18 cellular contexts compared by ENCODE assay signal in genomic region chr17:2780931-2781454, GRCh38. TPM values are rescaled to one million over a fixed set of nuclear protein-coding genes. Genes with fewer than 3 reads are reported as not detected.
DNase-seq lines count a peak whose midpoint lies in the region; TF ChIP-seq lines count a peak whose summit lies in the region.
"Had no signal": no experiment of that assay in that cellular context is flagged by ENCODE, and none has a peak within 500 bp of the region (broad histone marks: within the 10 kb centered on the region; RNA-seq: fewer than 3 reads in every experiment).

No MANE protein-coding gene starts in this region.

- no peaks in the 10 kb centered on the region for H3K79me2 ChIP-seq in osteoblast (ENCODE audit: insufficient read depth, low read length)

- CTCF ChIA-PET in HEK293 (lab: Yijun Ruan, JAX) = no interaction called here

- POLR2A ChIA-PET in HEK293 (lab: Yijun Ruan, JAX) = no interaction called here

- H3K4me2 ChIP-seq in osteoblast (ENCODE audit: insufficient read depth, low read length) = no peak overlapping the region

- TF ChIP-seq CTCF in HEK293 (tag by site-specific recombination; IDR thresholded peaks at IDR 0.05) (no peak), osteoblast (IDR thresholded peaks at IDR 0.05; ENCODE audit: extremely low read depth, low read depth, low read length) (no peak)

- H2AFZ ChIP-seq in osteoblast (ENCODE audit: low read length) = no peak overlapping the region

- H3K4me1 ChIP-seq in HEK293 (ENCODE audit: control insufficient read depth, insufficient read depth, low read length) (0 out of 2 replicates have a peak, but pooled peaks cover 3% of the 10 kb centered on the region), osteoblast (ENCODE audit: insufficient read depth, low read length) (no peaks in the 10 kb centered on the region)

- no peak overlapping the region for H3K27ac ChIP-seq in HEK293 (ENCODE audit: extremely low read depth, low read depth, low read length)
- H3K27ac ChIP-seq in osteoblast (ENCODE audit: low read depth, low read length) = no peak overlapping the region
- H3K27ac ChIP-seq: BLaER1 treated with 17β-estradiol and CSF1 and Interleukin-3, amounts not matched to agents 10 nM and 100 nM had no signal

- no peaks in the 10 kb centered on the region for H4K20me1 ChIP-seq in osteoblast (ENCODE audit: insufficient read depth, low read length)

- peak; percentile 87 to 91 for DNase-seq in cerebellar nuclear complex (lab: John Stamatoyannopoulos, UW)
- DNase-seq in islet precursor cell = peak; percentile 52
- peak; percentile 58 for DNase-seq in osteoblast (ENCODE audit: insufficient read length, low spot score, missing footprints)
- DNase-seq in mucosa of gallbladder (ENCODE audit: low spot score) = no peak
- DNase-seq in NCI-H82 (lab: John Stamatoyannopoulos, UW) = no peak
- DNase-seq in stimulated activated naive CD4-positive, alpha-beta T cell treated with Interleukin-2 at 50 U/mL for 16 hours (lab: John Stamatoyannopoulos, UW) = no peak
- DNase-seq: CD8-positive, alpha-beta T cell; COR-L47; DMS 273 treated with DMSO at 0.1 percent for 48 hours; DMS53; DND-41; EL; GOT3; H9 had no signal

- H3K4me3 ChIP-seq in HEK293 (ENCODE audit: low read depth, low read length) (no peak overlapping the region), osteoblast (ENCODE audit: insufficient read depth, low read length) (no peak overlapping the region)
- H3K4me3 ChIP-seq: BLaER1 treated with 17β-estradiol and CSF1 and Interleukin-3, amounts not matched to agents 10 nM and 100 nM had no signal

- H3K9me3 ChIP-seq in HEK293 (ENCODE audit: control insufficient read depth, insufficient read depth, low read depth, low read length) (no peaks in the 10 kb centered on the region), osteoblast (ENCODE audit: low read depth, low read length) (no peaks in the 10 kb centered on the region)

- peaks cover 19% of the 10 kb centered on the region for H3K27me3 ChIP-seq in osteoblast (ENCODE audit: insufficient read depth, low read length)

- H3K36me3 ChIP-seq in HEK293 (ENCODE audit: control insufficient read depth in 2 of 2, insufficient read depth in 1 of 2, low read length in 2 of 2) (no peaks in the 10 kb centered on the region), osteoblast (ENCODE audit: insufficient read depth, low read length) (no peaks in the 10 kb centered on the region)
- H3K36me3 ChIP-seq: BLaER1 treated with 17β-estradiol and CSF1 and Interleukin-3, amounts not matched to agents 10 nM and 100 nM had no signal

TF ChIP-seq in HEK293, 187 proteins besides CTCF, POLR2A, EP300 and RAD21:
- no peak for TF ChIP-seq ZNF473 (tag by site-specific recombination; IDR thresholded peaks at IDR 0.05)
- TF ChIP-seq ZNF600 (tag by site-specific recombination; IDR thresholded peaks at IDR 0.05) = 0 out of 2 replicates have a peak, but pooled peaks have one; percentile 10

RNA-seq across cellular contexts. Expression of gene RAP1GAP2, which starts 15.2 kb away (rescaled TPM):
- total RNA-seq in osteoblast (2.7 and 2.9 TPM in 2 replicates), mucosa of gallbladder (32.8 TPM)

RNA-seq across cellular contexts. Expression of gene CCDC92B, which starts 31.5 kb away (rescaled TPM):
- total RNA-seq in osteoblast (not detected in 2 replicates), mucosa of gallbladder (0.14 TPM)
- total RNA-seq: A172, B cell had no signal

Comparison
In these comparisons a context has a peak if more than half of its experiments do, and no peak if none do; other contexts are left out.
1. DNase-seq: peak in cerebellar nuclear complex (2 of 2), islet precursor cell (single experiment) and osteoblast (single experiment); none in mucosa of gallbladder (single experiment), NCI-H82 (single experiment) and stimulated activated naive CD4-positive, alpha-beta T cell treated with Interleukin-2 at 50 U/mL for 16 hours (single experiment).